ENCODE assay signal across 1 cellular context in the genomic region with DNA sequence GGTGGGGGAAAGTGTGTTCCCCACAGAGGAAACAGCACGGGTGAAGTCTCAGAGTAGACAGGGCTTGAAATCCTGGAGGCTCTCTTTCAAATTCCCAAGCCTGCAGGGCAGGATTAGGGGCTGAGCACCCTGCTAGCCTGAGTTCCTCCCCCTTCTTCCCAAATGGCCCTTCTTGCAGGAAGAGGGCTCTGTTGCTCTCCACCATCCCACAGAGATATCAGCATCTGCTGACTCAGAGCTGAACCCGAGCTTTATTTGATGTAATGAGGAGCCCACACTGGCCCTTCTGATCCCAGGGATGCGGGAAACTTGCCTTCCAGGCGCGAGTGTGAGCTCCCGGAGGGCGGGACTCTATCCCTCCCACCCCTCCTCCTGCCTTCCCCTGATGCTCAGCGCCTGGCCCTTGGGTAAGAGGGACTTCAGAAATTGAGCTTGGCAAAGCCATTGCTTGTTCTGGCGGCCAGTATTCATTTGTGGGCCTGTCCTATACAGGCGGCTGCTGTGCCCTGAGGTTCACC.
TF ChIP-seq lines count a peak whose summit lies in the region.

No MANE protein-coding gene starts in this region.

TF ChIP-seq in HEK293, 187 proteins besides CTCF, POLR2A, EP300 and RAD21 (continued from another document):
- TF ChIP-seq, protein P1, sequence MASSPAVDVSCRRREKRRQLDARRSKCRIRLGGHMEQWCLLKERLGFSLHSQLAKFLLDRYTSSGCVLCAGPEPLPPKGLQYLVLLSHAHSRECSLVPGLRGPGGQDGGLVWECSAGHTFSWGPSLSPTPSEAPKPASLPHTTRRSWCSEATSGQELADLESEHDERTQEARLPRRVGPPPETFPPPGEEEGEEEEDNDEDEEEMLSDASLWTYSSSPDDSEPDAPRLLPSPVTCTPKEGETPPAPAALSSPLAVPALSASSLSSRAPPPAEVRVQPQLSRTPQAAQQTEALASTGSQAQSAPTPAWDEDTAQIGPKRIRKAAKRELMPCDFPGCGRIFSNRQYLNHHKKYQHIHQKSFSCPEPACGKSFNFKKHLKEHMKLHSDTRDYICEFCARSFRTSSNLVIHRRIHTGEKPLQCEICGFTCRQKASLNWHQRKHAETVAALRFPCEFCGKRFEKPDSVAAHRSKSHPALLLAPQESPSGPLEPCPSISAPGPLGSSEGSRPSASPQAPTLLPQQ (tag by site-specific recombination; IDR thresholded peaks at IDR 0.05): peak; percentile 27; the same call in 1 of the 2 replicates
- TF ChIP-seq, protein P2, sequence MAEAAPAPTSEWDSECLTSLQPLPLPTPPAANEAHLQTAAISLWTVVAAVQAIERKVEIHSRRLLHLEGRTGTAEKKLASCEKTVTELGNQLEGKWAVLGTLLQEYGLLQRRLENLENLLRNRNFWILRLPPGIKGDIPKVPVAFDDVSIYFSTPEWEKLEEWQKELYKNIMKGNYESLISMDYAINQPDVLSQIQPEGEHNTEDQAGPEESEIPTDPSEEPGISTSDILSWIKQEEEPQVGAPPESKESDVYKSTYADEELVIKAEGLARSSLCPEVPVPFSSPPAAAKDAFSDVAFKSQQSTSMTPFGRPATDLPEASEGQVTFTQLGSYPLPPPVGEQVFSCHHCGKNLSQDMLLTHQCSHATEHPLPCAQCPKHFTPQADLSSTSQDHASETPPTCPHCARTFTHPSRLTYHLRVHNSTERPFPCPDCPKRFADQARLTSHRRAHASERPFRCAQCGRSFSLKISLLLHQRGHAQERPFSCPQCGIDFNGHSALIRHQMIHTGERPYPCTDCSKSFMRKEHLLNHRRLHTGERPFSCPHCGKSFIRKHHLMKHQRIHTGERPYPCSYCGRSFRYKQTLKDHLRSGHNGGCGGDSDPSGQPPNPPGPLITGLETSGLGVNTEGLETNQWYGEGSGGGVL (tag by site-specific recombination; IDR thresholded peaks at IDR 0.05): peak; percentile 49; the same call in 1 of the 2 replicates
- TF ChIP-seq ZEB2 (tag by site-specific recombination; IDR thresholded peaks at IDR 0.05) (peak; percentile 35; the same call in 1 of the 2 replicates), EGR2 (tag by site-specific recombination; IDR thresholded peaks at IDR 0.05; ENCODE audit: low read depth) (peak; percentile 88), ZBTB48 (tag by site-specific recombination; IDR thresholded peaks at IDR 0.05) (0 out of 2 replicates have a peak, but pooled peaks have one; percentile 65), ZBTB17 (tag by site-specific recombination; IDR thresholded peaks at IDR 0.05) (peak; percentile 16; the same call in 1 of the 2 replicates), ZFHX2 (tag by site-specific recombination; conservative IDR thresholded peaks at IDR 0.05) (peak; percentile 82), ZSCAN16 (tag by site-specific recombination; IDR thresholded peaks at IDR 0.05) (no peak), ZBTB7A (tag by site-specific recombination; IDR thresholded peaks at IDR 0.05; ENCODE audit: low read depth) (no peak), IKZF3 (tag by site-specific recombination; IDR thresholded peaks at IDR 0.05) (0 out of 2 replicates have a peak, but pooled peaks have one; percentile 33), ZNF660 (tag by site-specific recombination; IDR thresholded peaks at IDR 0.05) (peak; percentile 66; the same call in 1 of the 2 replicates)
- TF ChIP-seq, protein P3, sequence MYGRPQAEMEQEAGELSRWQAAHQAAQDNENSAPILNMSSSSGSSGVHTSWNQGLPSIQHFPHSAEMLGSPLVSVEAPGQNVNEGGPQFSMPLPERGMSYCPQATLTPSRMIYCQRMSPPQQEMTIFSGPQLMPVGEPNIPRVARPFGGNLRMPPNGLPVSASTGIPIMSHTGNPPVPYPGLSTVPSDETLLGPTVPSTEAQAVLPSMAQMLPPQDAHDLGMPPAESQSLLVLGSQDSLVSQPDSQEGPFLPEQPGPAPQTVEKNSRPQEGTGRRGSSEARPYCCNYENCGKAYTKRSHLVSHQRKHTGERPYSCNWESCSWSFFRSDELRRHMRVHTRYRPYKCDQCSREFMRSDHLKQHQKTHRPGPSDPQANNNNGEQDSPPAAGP (tag by site-specific recombination; IDR thresholded peaks at IDR 0.05): peak; percentile 79
- TF ChIP-seq, protein P4, sequence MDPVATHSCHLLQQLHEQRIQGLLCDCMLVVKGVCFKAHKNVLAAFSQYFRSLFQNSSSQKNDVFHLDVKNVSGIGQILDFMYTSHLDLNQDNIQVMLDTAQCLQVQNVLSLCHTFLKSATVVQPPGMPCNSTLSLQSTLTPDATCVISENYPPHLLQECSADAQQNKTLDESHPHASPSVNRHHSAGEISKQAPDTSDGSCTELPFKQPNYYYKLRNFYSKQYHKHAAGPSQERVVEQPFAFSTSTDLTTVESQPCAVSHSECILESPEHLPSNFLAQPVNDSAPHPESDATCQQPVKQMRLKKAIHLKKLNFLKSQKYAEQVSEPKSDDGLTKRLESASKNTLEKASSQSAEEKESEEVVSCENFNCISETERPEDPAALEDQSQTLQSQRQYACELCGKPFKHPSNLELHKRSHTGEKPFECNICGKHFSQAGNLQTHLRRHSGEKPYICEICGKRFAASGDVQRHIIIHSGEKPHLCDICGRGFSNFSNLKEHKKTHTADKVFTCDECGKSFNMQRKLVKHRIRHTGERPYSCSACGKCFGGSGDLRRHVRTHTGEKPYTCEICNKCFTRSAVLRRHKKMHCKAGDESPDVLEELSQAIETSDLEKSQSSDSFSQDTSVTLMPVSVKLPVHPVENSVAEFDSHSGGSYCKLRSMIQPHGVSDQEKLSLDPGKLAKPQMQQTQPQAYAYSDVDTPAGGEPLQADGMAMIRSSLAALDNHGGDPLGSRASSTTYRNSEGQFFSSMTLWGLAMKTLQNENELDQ (tag by site-specific recombination; IDR thresholded peaks at IDR 0.05; ENCODE audit: low read depth): no peak
- TF ChIP-seq, protein P5, sequence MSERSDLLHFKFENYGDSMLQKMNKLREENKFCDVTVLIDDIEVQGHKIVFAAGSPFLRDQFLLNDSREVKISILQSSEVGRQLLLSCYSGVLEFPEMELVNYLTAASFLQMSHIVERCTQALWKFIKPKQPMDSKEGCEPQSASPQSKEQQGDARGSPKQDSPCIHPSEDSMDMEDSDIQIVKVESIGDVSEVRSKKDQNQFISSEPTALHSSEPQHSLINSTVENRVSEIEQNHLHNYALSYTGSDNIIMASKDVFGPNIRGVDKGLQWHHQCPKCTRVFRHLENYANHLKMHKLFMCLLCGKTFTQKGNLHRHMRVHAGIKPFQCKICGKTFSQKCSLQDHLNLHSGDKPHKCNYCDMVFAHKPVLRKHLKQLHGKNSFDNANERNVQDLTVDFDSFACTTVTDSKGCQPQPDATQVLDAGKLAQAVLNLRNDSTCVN (tag by site-specific recombination; optimal IDR thresholded peaks at IDR 0.05): no peak
- TF ChIP-seq, protein P6, sequence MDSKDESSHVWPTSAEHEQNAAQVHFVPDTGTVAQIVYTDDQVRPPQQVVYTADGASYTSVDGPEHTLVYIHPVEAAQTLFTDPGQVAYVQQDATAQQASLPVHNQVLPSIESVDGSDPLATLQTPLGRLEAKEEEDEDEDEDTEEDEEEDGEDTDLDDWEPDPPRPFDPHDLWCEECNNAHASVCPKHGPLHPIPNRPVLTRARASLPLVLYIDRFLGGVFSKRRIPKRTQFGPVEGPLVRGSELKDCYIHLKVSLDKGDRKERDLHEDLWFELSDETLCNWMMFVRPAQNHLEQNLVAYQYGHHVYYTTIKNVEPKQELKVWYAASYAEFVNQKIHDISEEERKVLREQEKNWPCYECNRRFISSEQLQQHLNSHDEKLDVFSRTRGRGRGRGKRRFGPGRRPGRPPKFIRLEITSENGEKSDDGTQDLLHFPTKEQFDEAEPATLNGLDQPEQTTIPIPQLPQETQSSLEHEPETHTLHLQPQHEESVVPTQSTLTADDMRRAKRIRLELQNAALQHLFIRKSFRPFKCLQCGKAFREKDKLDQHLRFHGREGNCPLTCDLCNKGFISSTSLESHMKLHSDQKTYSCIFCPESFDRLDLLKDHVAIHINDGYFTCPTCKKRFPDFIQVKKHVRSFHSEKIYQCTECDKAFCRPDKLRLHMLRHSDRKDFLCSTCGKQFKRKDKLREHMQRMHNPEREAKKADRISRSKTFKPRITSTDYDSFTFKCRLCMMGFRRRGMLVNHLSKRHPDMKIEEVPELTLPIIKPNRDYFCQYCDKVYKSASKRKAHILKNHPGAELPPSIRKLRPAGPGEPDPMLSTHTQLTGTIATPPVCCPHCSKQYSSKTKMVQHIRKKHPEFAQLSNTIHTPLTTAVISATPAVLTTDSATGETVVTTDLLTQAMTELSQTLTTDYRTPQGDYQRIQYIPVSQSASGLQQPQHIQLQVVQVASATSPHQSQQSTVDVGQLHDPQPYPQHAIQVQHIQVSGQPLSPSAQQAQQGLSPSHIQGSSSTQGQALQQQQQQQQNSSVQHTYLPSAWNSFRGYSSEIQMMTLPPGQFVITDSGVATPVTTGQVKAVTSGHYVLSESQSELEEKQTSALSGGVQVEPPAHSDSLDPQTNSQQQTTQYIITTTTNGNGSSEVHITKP (tag by site-specific recombination; IDR thresholded peaks at IDR 0.05): peak; percentile 98
